In the genomic region with DNA sequence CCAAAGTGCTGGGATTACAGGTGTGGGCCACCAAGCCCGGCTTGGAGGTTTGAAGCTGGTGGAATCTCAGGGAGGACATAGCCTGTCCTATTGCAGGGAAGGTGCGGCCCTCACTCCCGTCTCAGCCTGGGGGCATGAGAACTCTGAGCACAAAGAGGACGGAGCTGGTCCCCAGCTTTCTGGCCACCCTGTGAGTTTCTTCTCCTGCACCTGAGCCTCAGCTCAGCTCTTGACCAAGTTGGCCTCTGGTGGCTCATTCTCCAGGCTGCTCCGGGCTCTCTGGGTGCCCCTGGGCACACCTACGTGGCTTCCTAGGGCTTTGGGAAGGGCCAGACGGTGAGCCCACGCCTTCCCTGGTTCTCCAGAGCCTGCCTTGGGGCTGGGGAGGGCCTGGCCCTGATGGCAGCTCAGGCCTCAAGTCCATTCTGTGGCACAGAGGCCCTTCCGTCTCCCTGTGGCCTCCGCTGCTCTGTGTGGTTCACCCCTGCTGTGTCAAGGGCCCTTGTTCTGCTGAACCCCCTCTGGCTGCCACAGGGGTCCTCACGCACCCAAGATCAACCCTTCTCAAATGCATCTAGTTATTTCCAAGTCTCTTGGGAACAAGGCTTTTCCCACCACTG, we compare ENCODE assay signal across 1 cellular context.
TF ChIP-seq lines count a peak whose summit lies in the region.

No MANE protein-coding gene starts in this region.

TF ChIP-seq in H1, 55 proteins besides CTCF, POLR2A, EP300 and RAD21:
- TF ChIP-seq TBP (IDR thresholded peaks at IDR 0.05; ENCODE audit: low read depth, low read length), result no peak
- TF ChIP-seq TEAD4 (IDR thresholded peaks at IDR 0.05; ENCODE audit: low read depth, low read length), result no peak
- TF ChIP-seq PHF8 (conservative IDR thresholded peaks at IDR 0.05; ENCODE audit: low read depth, low read length), result no peak
- TF ChIP-seq HDAC2 (IDR thresholded peaks at IDR 0.05; ENCODE audit: borderline replicate concordance in 1 of 2, low read depth in 2 of 2, low read length in 2 of 2), result no peak
- no peak for TF ChIP-seq NRF1 (IDR thresholded peaks at IDR 0.05; ENCODE audit: low read depth, low read length)
- no peak for TF ChIP-seq SP1 (IDR thresholded peaks at IDR 0.05; ENCODE audit: low read depth, low read length)
- TF ChIP-seq BRCA1 (IDR thresholded peaks at IDR 0.05; ENCODE audit: low read depth, low read length), result no peak
- TF ChIP-seq BACH1 (IDR thresholded peaks at IDR 0.05; ENCODE audit: low read length), result no peak
- no peak for TF ChIP-seq E2F6 (IDR thresholded peaks at IDR 0.05)
- no peak for TF ChIP-seq CREB1 (IDR thresholded peaks at IDR 0.05)
- TF ChIP-seq CBX8 (IDR thresholded peaks at IDR 0.05; ENCODE audit: borderline replicate concordance, low read depth, low read length), result no peak
- no peak for TF ChIP-seq YY1 (IDR thresholded peaks at IDR 0.05; ENCODE audit: low read depth, low read length)
- TF ChIP-seq, protein P1, sequence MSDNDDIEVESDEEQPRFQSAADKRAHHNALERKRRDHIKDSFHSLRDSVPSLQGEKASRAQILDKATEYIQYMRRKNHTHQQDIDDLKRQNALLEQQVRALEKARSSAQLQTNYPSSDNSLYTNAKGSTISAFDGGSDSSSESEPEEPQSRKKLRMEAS (IDR thresholded peaks at IDR 0.05), result no peak
- no peak for TF ChIP-seq FOSL1 (IDR thresholded peaks at IDR 0.05; ENCODE audit: insufficient read depth, low read depth, low read length)
- TF ChIP-seq BCL11A (IDR thresholded peaks at IDR 0.05; ENCODE audit: low read depth in 2 of 2, low read length in 2 of 2), result no peak
- no peak for TF ChIP-seq NANOG (IDR thresholded peaks at IDR 0.05; ENCODE audit: insufficient read depth, low read depth, low read length, poor library complexity, severe bottlenecking)
- no peak for TF ChIP-seq CHD1 (IDR thresholded peaks at IDR 0.05; ENCODE audit: low read depth, low read length)
